In the genomic region with DNA sequence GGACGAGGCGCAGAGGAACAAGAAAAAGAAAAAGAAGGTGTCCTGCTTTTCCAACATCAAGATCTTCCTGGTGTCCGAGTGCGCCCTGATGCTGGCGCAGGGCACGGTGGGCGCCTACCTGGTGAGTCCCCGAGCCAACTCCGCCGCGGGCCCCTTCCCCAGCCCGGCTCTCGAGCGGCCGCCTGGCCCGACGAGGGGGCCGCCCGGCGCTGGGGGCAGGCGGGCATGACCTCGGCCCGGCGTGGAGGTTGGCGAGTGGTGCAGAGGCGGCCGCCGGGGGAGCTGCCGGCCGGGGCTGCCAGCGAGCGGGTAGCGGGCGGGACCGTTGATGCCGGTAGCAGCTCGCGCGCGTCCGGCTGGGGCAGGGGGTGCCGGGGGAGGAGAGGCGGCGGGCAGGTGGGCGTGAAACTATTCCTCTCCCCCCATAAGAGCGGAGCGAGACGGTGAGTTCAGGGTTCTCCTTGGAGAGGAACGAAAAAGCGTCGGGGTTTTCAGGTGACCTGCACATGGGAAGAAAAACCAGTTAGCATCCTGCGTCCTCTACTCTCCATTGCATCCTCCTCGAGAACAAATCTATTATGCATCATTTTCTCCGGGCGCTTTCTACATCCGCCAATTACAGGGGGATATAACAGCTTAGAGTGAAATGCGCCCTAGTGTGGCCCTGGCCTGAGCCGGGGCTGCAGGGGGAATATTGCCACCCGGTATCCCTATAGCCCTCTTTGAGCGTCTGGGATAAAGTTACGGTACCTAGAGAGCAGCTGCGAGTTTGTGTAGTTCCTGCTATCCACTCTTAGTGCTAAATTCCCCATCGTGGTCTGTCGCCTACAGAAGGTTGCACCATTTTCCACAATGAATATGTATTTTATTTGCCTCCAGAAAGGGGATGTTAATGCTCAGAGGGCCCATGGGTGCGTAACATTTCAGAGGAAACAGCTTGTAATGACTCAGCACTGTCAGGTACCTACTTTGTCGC, we compare ENCODE assay signal across 8 cellular contexts. TPM values are rescaled to one million over a fixed set of nuclear protein-coding genes. Genes with fewer than 3 reads are reported as not detected.
DNase-seq lines count a peak whose midpoint lies in the region; ATAC-seq, FAIRE-seq and TF ChIP-seq lines count a peak whose summit lies in the region.

No MANE protein-coding gene starts in this region.

- H3K9me3 ChIP-seq in tibial nerve, result no peaks in the 10 kb centered on the region

- DNase-seq in GM13976 (ENCODE audit: low spot score) (peak; percentile 35), NOMO-1 treated with dmso at 0.1 percent for 144 hours (lab: John Stamatoyannopoulos, UW; ENCODE audit: unreplicated experiment) (peak; percentile 20), fibroblast of pulmonary artery (ENCODE audit: low read depth) (peak; percentile 11), tibial nerve (ENCODE audit: low spot score in 2 of 2) (no peak), HTR-8/SVneo (ENCODE audit: insufficient read length, low spot score) (no peak), GM19238 (ENCODE audit: insufficient read length, low spot score) (no peak)
- DNase-seq in naive thymus-derived CD8-positive, alpha-beta T cell, result peak in 5 of 10 donors; percentile 18 to 32 (median 27)

- TF ChIP-seq EP300 in tibial nerve (IDR thresholded peaks at IDR 0.05), result no peak

- TF ChIP-seq POLR2A in tibial nerve (IDR thresholded peaks at IDR 0.05), result no peak

- peak overlapping the region; percentile 82 to 96 (median 91) for H3K27ac ChIP-seq in tibial nerve

- TF ChIP-seq CTCF in GM13976 (IDR thresholded peaks at IDR 0.05; ENCODE audit: borderline replicate concordance, control extremely low read depth, extremely low read depth, insufficient read depth, missing control alignments) (no peak), fibroblast of pulmonary artery (IDR thresholded peaks at IDR 0.05; ENCODE audit: low read length, missing control alignments) (no peak), tibial nerve (IDR thresholded peaks at IDR 0.05) (peak in 2 of 5 experiments; percentile 22 to 40)

- peaks cover 5% of the 10 kb centered on the region for H3K36me3 Mint-ChIP-seq in activated T-helper 17 cell treated with anti-CD3 and anti-CD28 coated beads, Interleukin-2, amount 50 U/mL, for 72 hours (ENCODE audit: low read depth)
- no peaks in the 10 kb centered on the region for H3K36me3 Mint-ChIP-seq in naive thymus-derived CD8-positive, alpha-beta T cell

- H3K9me3 Mint-ChIP-seq in activated T-helper 17 cell treated with anti-CD3 and anti-CD28 coated beads, Interleukin-2, amount 50 U/mL, for 72 hours, result no peaks in the 10 kb centered on the region
- H3K9me3 Mint-ChIP-seq in naive thymus-derived CD8-positive, alpha-beta T cell, result no peaks in the 10 kb centered on the region

- no peaks in the 10 kb centered on the region for H3K27me3 ChIP-seq in tibial nerve

- WGBS in tibial nerve, 2 donors, result 10 to 12% methylated on average over 41 to 63 of the region's 66 CpGs

- no peaks in the 10 kb centered on the region for H3K27me3 Mint-ChIP-seq in activated T-helper 17 cell treated with anti-CD3 and anti-CD28 coated beads, Interleukin-2, amount 50 U/mL, for 72 hours
- peaks cover 0 to 1% (median 0%) of the 10 kb centered on the region in 5 donors for H3K27me3 Mint-ChIP-seq in naive thymus-derived CD8-positive, alpha-beta T cell

- peak overlapping the region; percentile 70 for H3K27ac Mint-ChIP-seq in activated T-helper 17 cell treated with anti-CD3 and anti-CD28 coated beads, Interleukin-2, amount 50 U/mL, for 72 hours
- peak overlapping the region; percentile 48 to 93 (median 90) for H3K27ac Mint-ChIP-seq in naive thymus-derived CD8-positive, alpha-beta T cell

- POLR2A ChIA-PET in naive thymus-derived CD8-positive, alpha-beta T cell (lab: Charles Lee), result interaction anchor here (1.1 to 1.4 kb wide), 2 partner anchors 13 to 384 kb away, joined by 3 read pairs; no protein-coding TSS in a partner anchor

- FAIRE-seq in HTR-8/SVneo (lab: Jason Lieb, UNC), result no peak

- H3K4me1 Mint-ChIP-seq in activated T-helper 17 cell treated with anti-CD3 and anti-CD28 coated beads, Interleukin-2, amount 50 U/mL, for 72 hours, result peaks cover 58% of the 10 kb centered on the region
- H3K4me1 Mint-ChIP-seq in naive thymus-derived CD8-positive, alpha-beta T cell, result peaks cover 46 to 75% (median 69%) of the 10 kb centered on the region in 4 donors

- peak overlapping the region; percentile 82 for H3K4me3 Mint-ChIP-seq in activated T-helper 17 cell treated with anti-CD3 and anti-CD28 coated beads, Interleukin-2, amount 50 U/mL, for 72 hours
- H3K4me3 Mint-ChIP-seq in naive thymus-derived CD8-positive, alpha-beta T cell, result peak overlapping the region; percentile 81 to 94 (median 84)

- H3K4me1 ChIP-seq in tibial nerve, result peaks cover 0 to 48% (median 19%) of the 10 kb centered on the region in 4 donors

- H3K36me3 ChIP-seq in tibial nerve, result peaks cover 0 to 4% (median 0%) of the 10 kb centered on the region in 3 donors

- peak; percentile 15 for ATAC-seq in activated T-helper 17 cell treated with anti-CD3 and anti-CD28 coated beads, Interleukin-2, amount 50 U/mL, for 72 hours (replicated peaks)
- ATAC-seq in naive thymus-derived CD8-positive, alpha-beta T cell, result peak in 1 of 2 donors; percentile 18

- in situ Hi-C loops in GM13976 (cut with MboI; ENCODE audit: low sequenced_read_pairs, unreplicated experiment), result no loop called here

- H3K4me3 ChIP-seq in fibroblast of pulmonary artery (replicated peaks; ENCODE audit: low read depth, low read length) (peak overlapping the region; percentile 75), tibial nerve (peak overlapping the region; percentile 48 to 83 (median 68))

RNA-seq across cellular contexts. Expression of gene SLCO3A1, which starts 0.7 kb away (rescaled TPM):
- 10 to 100 TPM in 1 of 2 donors, 1 to 10 TPM in 1; 7.0 to 11.0 TPM for total RNA-seq in activated T-helper 17 cell treated with anti-CD3 and anti-CD28 coated beads, Interleukin-2, amount 50 U/mL, for 72 hours
- total RNA-seq in naive thymus-derived CD8-positive, alpha-beta T cell, result 10 to 100 TPM; 12.4 to 12.9 TPM
- 10 to 100 TPM in 2 of 3 donors, 1 to 10 TPM in 1; 9.3 to 11.8 (median 10.2) TPM for polyA plus RNA-seq in naive thymus-derived CD8-positive, alpha-beta T cell
- 10 to 100 TPM; 13.8 to 20.2 (median 14.3) TPM for total RNA-seq in tibial nerve

Comparison
In these comparisons a context has a peak if more than half of its experiments do, and no peak if none do; other contexts are left out.
1. DNase-seq: peak in GM13976 (single experiment), NOMO-1 treated with dmso at 0.1 percent for 144 hours (single experiment) and fibroblast of pulmonary artery (single experiment); none in tibial nerve (0 of 2), HTR-8/SVneo (single experiment) and GM19238 (single experiment).